ENCODE assay signal across 18 cellular contexts in the genomic region with DNA sequence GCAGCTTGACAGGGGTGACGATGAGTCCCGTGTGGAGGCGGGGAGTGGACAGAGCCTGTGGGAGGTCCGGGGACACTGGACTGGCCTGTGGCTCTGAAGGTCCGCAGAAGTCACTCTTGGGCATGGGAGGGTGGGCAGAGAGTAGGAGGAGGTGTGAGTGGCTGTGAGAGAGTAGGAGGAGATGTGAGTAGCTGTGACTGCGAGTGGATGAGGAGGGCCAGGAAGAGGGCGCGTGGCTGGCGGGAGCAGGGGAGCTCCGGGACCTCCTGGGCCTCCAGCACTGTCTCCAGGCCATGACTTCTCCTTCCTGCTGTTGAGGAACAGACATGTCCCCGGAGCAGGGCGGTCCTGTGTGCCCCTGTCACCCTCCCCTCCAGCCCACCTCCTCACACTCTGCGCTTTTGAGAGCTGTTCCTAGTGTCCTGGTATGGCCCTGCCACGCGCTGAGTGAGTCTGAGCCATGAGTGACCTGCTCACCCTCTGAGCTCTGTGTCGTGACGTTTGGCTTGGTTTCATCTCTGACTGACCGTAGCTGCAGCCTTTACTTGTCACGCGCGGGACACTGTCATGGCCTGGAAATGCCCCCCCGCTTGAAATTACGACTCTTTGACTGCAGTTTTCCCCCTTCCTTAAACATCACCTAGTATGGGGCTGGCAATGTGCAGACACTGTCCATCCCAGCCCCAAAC.
A peak's percentile ranks its signal among the peaks of the same experiment; 100 is the strongest.
DNase-seq lines count a peak whose midpoint lies in the region; ATAC-seq and TF ChIP-seq lines count a peak whose summit lies in the region.
"Had no signal": no experiment of that assay in that cellular context is flagged by ENCODE, and none has a peak within 500 bp of the region (broad histone marks: within the 10 kb centered on the region; RNA-seq: fewer than 3 reads in every experiment).

No MANE protein-coding gene starts in this region.

- peak; percentile 24 to 54 for DNase-seq in Kasumi-1 (lab: John Stamatoyannopoulos, UW)
- no peak for DNase-seq in astrocyte of the cerebellum (ENCODE audit: low read depth)
- DNase-seq in right atrium auricular region (ENCODE audit: low spot score) = no peak
- peak; percentile 22 for DNase-seq in testis
- no peak for DNase-seq in immature natural killer cell
- no peak for DNase-seq in GDM1 (lab: John Stamatoyannopoulos, UW)
- DNase-seq: activated CD4-positive, alpha-beta memory T cell treated with anti-CD3 and anti-CD28 coated beads for 36 hours; DMS 273 treated with DMSO at 0.1 percent for 48 hours; esophagus squamous epithelium; naive thymus-derived CD4-positive, alpha-beta T cell; NCI-H1092 treated with DMSO at 0.1 percent for 48 hours; retina; SJCRH30; stimulated activated CD4-positive, alpha-beta T cell treated with anti-CD3 and anti-CD28 coated beads, Interleukin-4, amount 100 ng/mL, for 1 hour had no signal

- no peak overlapping the region for H3K4me3 Mint-ChIP-seq in immature natural killer cell
- H3K4me3 Mint-ChIP-seq: activated CD4-positive, alpha-beta memory T cell treated with anti-CD3 and anti-CD28 coated beads for 36 hours; dendritic cell treated with granulocyte-macrophage colony-stimulating factor and Interleukin-4, amounts not matched to agents 40 ng/mL and 50 ng/mL, for 4 days; naive thymus-derived CD4-positive, alpha-beta T cell; type B pancreatic cell had no signal

- H3K4me1 ChIP-seq in right atrium auricular region (peaks cover 0 to 29% of the 10 kb centered on the region in 2 donors), testis (peaks cover 4% of the 10 kb centered on the region)
- H3K4me1 ChIP-seq: SJCRH30 had no signal

- peaks cover 0 to 2% of the 10 kb centered on the region in 2 donors for H3K4me1 Mint-ChIP-seq in immature natural killer cell

- no peaks in the 10 kb centered on the region for H3K9me3 Mint-ChIP-seq in immature natural killer cell
- H3K9me3 Mint-ChIP-seq: activated CD4-positive, alpha-beta memory T cell treated with anti-CD3 and anti-CD28 coated beads for 36 hours; dendritic cell treated with granulocyte-macrophage colony-stimulating factor and Interleukin-4, amounts not matched to agents 40 ng/mL and 50 ng/mL, for 4 days; type B pancreatic cell had no signal

- ATAC-seq in GM21381 (IDR thresholded peaks at IDR 0.05; ENCODE audit: unreplicated experiment) = no peak
- ATAC-seq: naive thymus-derived CD4-positive, alpha-beta T cell had no signal

- H3K36me3 ChIP-seq in right atrium auricular region (no peaks in the 10 kb centered on the region), testis (ENCODE audit: low read depth, missing control alignments) (no peaks in the 10 kb centered on the region)
- H3K36me3 ChIP-seq: SJCRH30 had no signal

- H3K9me3 ChIP-seq in right atrium auricular region = no peaks in the 10 kb centered on the region
- no peaks in the 10 kb centered on the region for H3K9me3 ChIP-seq in testis
- H3K9me3 ChIP-seq: BLaER1, SJCRH30 had no signal

- intact Hi-C loops in testis (cut with DNase I; ENCODE audit: low total_unique reads) = no loop called here

- peak overlapping the region; percentile 28 for H3K4me3 ChIP-seq in astrocyte of the cerebellum (ENCODE audit: low read depth, low read length)
- H3K4me3 ChIP-seq in right atrium auricular region = peak overlapping the region; percentile 28 to 43
- no peak overlapping the region for H3K4me3 ChIP-seq in testis
- H3K4me3 ChIP-seq: BLaER1, SJCRH30 had no signal

- peaks cover 0 to 7% (median 6%) of the 10 kb centered on the region in 3 donors for H3K27me3 Mint-ChIP-seq in immature natural killer cell (ENCODE audit: low read depth in 3 of 3)
- H3K27me3 Mint-ChIP-seq: activated CD4-positive, alpha-beta memory T cell treated with anti-CD3 and anti-CD28 coated beads for 36 hours; dendritic cell treated with granulocyte-macrophage colony-stimulating factor and Interleukin-4, amounts not matched to agents 40 ng/mL and 50 ng/mL, for 4 days; naive thymus-derived CD4-positive, alpha-beta T cell; type B pancreatic cell had no signal

- H3K36me3 Mint-ChIP-seq in immature natural killer cell = no peaks in the 10 kb centered on the region
- H3K36me3 Mint-ChIP-seq: type B pancreatic cell had no signal

- H3K27me3 ChIP-seq in right atrium auricular region (no peaks in the 10 kb centered on the region), testis (no peaks in the 10 kb centered on the region)
- H3K27me3 ChIP-seq: BLaER1, esophagus squamous epithelium, SJCRH30 had no signal

- peak overlapping the region; percentile 68 to 75 for H3K27ac ChIP-seq in right atrium auricular region
- peak overlapping the region in 1 of 2 donors; percentile 21 for H3K27ac ChIP-seq in testis
- H3K27ac ChIP-seq: BLaER1, SJCRH30 had no signal

- 65 to 82% methylated on average over 22 to 23 of the region's 23 CpGs for WGBS in testis, 2 donors

- no peak for TF ChIP-seq CTCF in astrocyte of the cerebellum (IDR thresholded peaks at IDR 0.05; ENCODE audit: low read depth, low read length, missing control alignments)
- no peak for TF ChIP-seq CTCF in right atrium auricular region (IDR thresholded peaks at IDR 0.05)
- TF ChIP-seq CTCF in testis (IDR thresholded peaks at IDR 0.05) = no peak

- peak overlapping the region in 1 of 6 donors; percentile 22 for H3K27ac Mint-ChIP-seq in immature natural killer cell
- H3K27ac Mint-ChIP-seq: activated CD4-positive, alpha-beta memory T cell treated with anti-CD3 and anti-CD28 coated beads for 36 hours; dendritic cell treated with granulocyte-macrophage colony-stimulating factor and Interleukin-4, amounts not matched to agents 40 ng/mL and 50 ng/mL, for 4 days; type B pancreatic cell had no signal

- in situ Hi-C loops in astrocyte of the cerebellum (cut with HindIII; ENCODE audit: low sequenced_read_pairs) = no loop called here

- TF ChIP-seq POLR2A in testis (IDR thresholded peaks at IDR 0.05) = no peak

Comparison
In these comparisons a context has a peak if more than half of its experiments do, and no peak if none do; other contexts are left out.
1. DNase-seq: peak in Kasumi-1 (2 of 2) and testis (single experiment); none in astrocyte of the cerebellum (single experiment), right atrium auricular region (single experiment), immature natural killer cell (0 of 3) and GDM1 (single experiment).
2. H3K4me3 ChIP-seq: peak in astrocyte of the cerebellum (single experiment) and right atrium auricular region (2 of 2); none in testis (0 of 2).